Comparison of ENCODE assay signal across 31 cellular contexts in the genomic region with DNA sequence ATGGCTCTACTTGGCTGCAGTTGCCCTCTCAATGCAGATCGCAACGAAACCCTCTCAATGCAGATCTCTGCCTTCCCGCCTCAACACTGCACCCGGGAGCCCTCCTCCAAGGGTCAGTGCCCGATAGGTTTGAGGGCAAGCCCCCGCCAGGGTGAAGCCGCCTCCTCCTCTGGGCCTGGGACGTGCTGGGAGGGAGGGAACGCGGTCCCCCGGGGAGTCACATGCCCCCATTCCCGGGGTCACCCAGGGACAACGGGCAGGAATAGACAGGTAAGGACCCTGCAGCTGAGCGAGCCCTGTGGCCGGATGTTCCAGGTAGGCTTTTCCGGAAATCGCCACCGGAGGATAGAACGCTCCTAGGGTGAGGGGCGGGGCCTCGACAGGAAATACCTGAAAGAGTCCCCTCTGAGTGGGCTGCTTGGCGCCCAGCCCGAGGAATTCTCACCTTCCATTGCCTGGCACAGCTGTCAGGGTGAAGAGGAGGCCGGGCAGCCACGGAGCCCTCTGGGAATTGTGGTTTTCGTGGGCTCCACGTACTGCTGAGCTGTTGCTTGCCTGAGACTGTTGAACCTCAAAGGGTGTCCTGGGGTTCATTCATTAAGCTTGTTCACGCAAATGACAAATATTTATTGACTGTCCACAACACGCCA. TPM values are rescaled to one million over a fixed set of nuclear protein-coding genes. Genes with fewer than 3 reads are reported as not detected.
DNase-seq lines count a peak whose midpoint lies in the region; ATAC-seq and TF ChIP-seq lines count a peak whose summit lies in the region.
"Had no signal": no experiment of that assay in that cellular context is flagged by ENCODE, and none has a peak within 500 bp of the region (broad histone marks: within the 10 kb centered on the region; RNA-seq: fewer than 3 reads in every experiment).

No MANE protein-coding gene starts in this region.

- in situ Hi-C loops in mammary epithelial cell (cut with MboI; ENCODE audit: low sequenced_read_pairs in 2 of 2), result loop anchor here in 1 of 2 donors (25.0 kb wide), 1 partner anchor 102 kb away; a partner anchor contains a TSS

- peak; percentile 99 for ATAC-seq in WTC11
- ATAC-seq: activated CD8-positive, alpha-beta memory T cell treated with anti-CD3 and anti-CD28 coated beads, Interleukin-2, amount 10 ng/mL, durations not matched to agents 7 days and 5 days; stimulated activated memory B cell treated with anti-CD40 and anti-IgM and Interleukin-4, amounts not matched to agents 10 μg/mL and 1 μg/mL and 100 μg/mL, for 72 hours; upper lobe of right lung had no signal

- no peak overlapping the region for H3K4me2 ChIP-seq in mammary epithelial cell (ENCODE audit: insufficient read depth, low read depth, low read length)

- H3K9ac ChIP-seq in mammary epithelial cell (ENCODE audit: insufficient read depth, low read length), result no peak overlapping the region

- intact Hi-C loops in mammary epithelial cell (cut with micrococcal nuclease) (no loop called here), breast epithelium (cut with DNase I; ENCODE audit: low total_unique reads) (no loop called here), left ventricle myocardium inferior (cut with micrococcal nuclease) (no loop called here)

- no peak for DNase-seq in mammary epithelial cell
- DNase-seq in breast epithelium (ENCODE audit: low spot score in 2 of 2), result no peak
- peak; percentile 64 for DNase-seq in WTC11 (ENCODE audit: low spot score)
- no peak for DNase-seq in COLO668 (lab: John Stamatoyannopoulos, UW; ENCODE audit: unreplicated experiment)
- no peak for DNase-seq in NCI-H2029 treated with DMSO at 0.1 percent for 48 hours (lab: John Stamatoyannopoulos, UW)
- no peak for DNase-seq in activated CD8-positive, alpha-beta memory T cell treated with anti-CD3 and anti-CD28 coated beads, Interleukin-2, amount 50 U/mL, for 4 hours
- DNase-seq in left ventricle myocardium inferior, result no peak
- DNase-seq: activated CD8-positive, alpha-beta memory T cell treated with anti-CD3 and anti-CD28 coated beads, Interleukin-2, amount 10 ng/mL, durations not matched to agents 7 days and 5 days; activated T-cell treated with anti-CD3 and anti-CD28 coated beads, Interleukin-2, amount 50 U/mL, for 48 hours; CD4-positive, CD25-positive, alpha-beta regulatory T cell; central memory CD4-positive, alpha-beta T cell; foreskin fibroblast; H7; KG1; MM.1S; NCI-H1417; NCI-H2081; NCI-H446 treated with DMSO at 0.1 percent for 48 hours; NCI-H774; nephron progenitor cell; ovary; substantia nigra; upper lobe of right lung had no signal

- no peaks in the 10 kb centered on the region for H3K27me3 ChIP-seq in mammary epithelial cell (ENCODE audit: insufficient read depth, low read length)
- H3K27me3 ChIP-seq in breast epithelium, result no peaks in the 10 kb centered on the region
- H3K27me3 ChIP-seq in left ventricle myocardium inferior (ENCODE audit: low read depth), result no peaks in the 10 kb centered on the region
- H3K27me3 ChIP-seq: esophagus muscularis mucosa, ovary, upper lobe of right lung had no signal

- no TSS peak for BruUV-seq in mammary epithelial cell (replicated peaks; lab: Mats Ljungman, UMichigan)

- H3K9me3 ChIP-seq in mammary epithelial cell (replicated peaks; ENCODE audit: insufficient read depth, low read length) (peaks cover 22% of the 10 kb centered on the region), breast epithelium (peaks cover 74 to 86% of the 10 kb centered on the region in 2 donors), iPS-18c (ENCODE audit: control insufficient read depth, insufficient read depth, low read length) (peaks cover 17% of the 10 kb centered on the region), left ventricle myocardium inferior (replicated peaks) (peaks cover 98% of the 10 kb centered on the region)

- no peak overlapping the region for H3K4me3 ChIP-seq in mammary epithelial cell (replicated peaks in 1 of 3; ENCODE audit: insufficient read depth in 1 of 3, low read depth in 2 of 3, low read length in 3 of 3)
- H3K4me3 ChIP-seq in breast epithelium, result no peak overlapping the region
- 0 out of 2 replicates have a peak overlapping the region, but pooled peaks have one; percentile 22 for H3K4me3 ChIP-seq in iPS-18c (ENCODE audit: insufficient read depth, low read depth, low read length)
- no peak overlapping the region for H3K4me3 ChIP-seq in left ventricle myocardium inferior
- H3K4me3 ChIP-seq: esophagus muscularis mucosa, ovary, upper lobe of right lung had no signal

- TF ChIP-seq CTCF in mammary epithelial cell (conservative IDR thresholded peaks at IDR 0.05 in 1 of 2, IDR thresholded peaks at IDR 0.05 in 1 of 2; ENCODE audit: extremely low read depth in 1 of 2, insufficient read depth in 1 of 2, low read depth in 1 of 2, low read length in 2 of 2) (no peak), breast epithelium (IDR thresholded peaks at IDR 0.05) (no peak), WTC11 (IDR thresholded peaks at IDR 0.05) (no peak), left ventricle myocardium inferior (IDR thresholded peaks at IDR 0.05; ENCODE audit: borderline replicate concordance) (no peak)

- POLR2A ChIA-PET in WTC11 (lab: Charles Lee), result no interaction called here

- 84% methylated on average over 11 of the region's 29 CpGs for WGBS in mammary epithelial cell (ENCODE audit: low coverage, missing lambda C conversion rate)

- CTCF ChIA-PET in mammary epithelial cell (lab: Charles Lee; ENCODE audit: low non-redundant PET) (no interaction called here), WTC11 (lab: Charles Lee) (no interaction called here)

- peaks cover 12% of the 10 kb centered on the region for H3K27me3 Mint-ChIP-seq in WTC11 (ENCODE audit: low read depth)
- H3K27me3 Mint-ChIP-seq: stimulated activated memory B cell treated with anti-CD40 and anti-IgM and Interleukin-4, amounts not matched to agents 10 μg/mL and 1 μg/mL and 100 μg/mL, for 72 hours had no signal

- H4K20me1 ChIP-seq in mammary epithelial cell (ENCODE audit: insufficient read depth, low read length), result no peaks in the 10 kb centered on the region

- H3K27ac Mint-ChIP-seq in WTC11, result no peak overlapping the region
- H3K27ac Mint-ChIP-seq: activated CD8-positive, alpha-beta memory T cell treated with anti-CD3 and anti-CD28 coated beads, Interleukin-2, amount 10 ng/mL, durations not matched to agents 7 days and 5 days; CD4-positive, CD25-positive, alpha-beta regulatory T cell; dendritic cell treated with granulocyte-macrophage colony-stimulating factor and Interleukin-4, amounts not matched to agents 40 ng/mL and 50 ng/mL, for 4 days; nephron progenitor cell; stimulated activated memory B cell treated with anti-CD40 and anti-IgM and Interleukin-4, amounts not matched to agents 10 μg/mL and 1 μg/mL and 100 μg/mL, for 72 hours had no signal

- H3K79me2 ChIP-seq in mammary epithelial cell (ENCODE audit: insufficient read depth, low read length), result no peaks in the 10 kb centered on the region

- H3K27ac ChIP-seq in mammary epithelial cell (ENCODE audit: insufficient read depth, low read depth, low read length) (no peak overlapping the region), breast epithelium (no peak overlapping the region), left ventricle myocardium inferior (replicated peaks) (no peak overlapping the region)
- H3K27ac ChIP-seq: esophagus muscularis mucosa, ovary, upper lobe of right lung had no signal

- peaks cover 65% of the 10 kb centered on the region for H3K9me3 Mint-ChIP-seq in WTC11

- H3K36me3 ChIP-seq in mammary epithelial cell (ENCODE audit: insufficient read depth, low read length) (no peaks in the 10 kb centered on the region), breast epithelium (peaks cover 2% of the 10 kb centered on the region), left ventricle myocardium inferior (peaks cover 35% of the 10 kb centered on the region)
- H3K36me3 ChIP-seq: ovary, upper lobe of right lung had no signal

- peaks cover 51% of the 10 kb centered on the region for H3K36me3 Mint-ChIP-seq in WTC11

- H3K4me1 Mint-ChIP-seq in WTC11, result no peaks in the 10 kb centered on the region
- H3K4me1 Mint-ChIP-seq: activated CD8-positive, alpha-beta memory T cell treated with anti-CD3 and anti-CD28 coated beads, Interleukin-2, amount 10 ng/mL, durations not matched to agents 7 days and 5 days; CD4-positive, CD25-positive, alpha-beta regulatory T cell; nephron progenitor cell; stimulated activated memory B cell treated with anti-CD40 and anti-IgM and Interleukin-4, amounts not matched to agents 10 μg/mL and 1 μg/mL and 100 μg/mL, for 72 hours had no signal

- TF ChIP-seq POLR2A in breast epithelium (IDR thresholded peaks at IDR 0.05), result no peak

- dilution Hi-C loops in mammary epithelial cell (cut with HindIII; ENCODE audit: low sequenced_read_pairs), result no loop called here

- no peaks in the 10 kb centered on the region for H3K4me1 ChIP-seq in mammary epithelial cell (ENCODE audit: insufficient read depth, low read length)
- H3K4me1 ChIP-seq in breast epithelium, result no peaks in the 10 kb centered on the region
- no peaks in the 10 kb centered on the region for H3K4me1 ChIP-seq in left ventricle myocardium inferior
- H3K4me1 ChIP-seq: esophagus muscularis mucosa, upper lobe of right lung had no signal

- H2AFZ ChIP-seq in mammary epithelial cell (ENCODE audit: low read depth, low read length), result peak overlapping the region; percentile 2

- H3K4me3 Mint-ChIP-seq in WTC11, result no peak overlapping the region
- H3K4me3 Mint-ChIP-seq: activated CD8-positive, alpha-beta memory T cell treated with anti-CD3 and anti-CD28 coated beads, Interleukin-2, amount 10 ng/mL, durations not matched to agents 7 days and 5 days; CD4-positive, CD25-positive, alpha-beta regulatory T cell; dendritic cell treated with granulocyte-macrophage colony-stimulating factor and Interleukin-4, amounts not matched to agents 40 ng/mL and 50 ng/mL, for 4 days; nephron progenitor cell; stimulated activated memory B cell treated with anti-CD40 and anti-IgM and Interleukin-4, amounts not matched to agents 10 μg/mL and 1 μg/mL and 100 μg/mL, for 72 hours had no signal

RNA-seq across cellular contexts. Expression of a gene that starts 12.8 kb away (rescaled TPM):
- total RNA-seq in mammary epithelial cell (1 to 10 TPM; 5.3 to 7.7 TPM), breast epithelium (10 to 100 TPM in 2 of 3 donors, 1 to 10 TPM in 1; 9.3 to 17.7 (median 12.8) TPM), WTC11 (2021) (11.3 to 13.8 TPM (median 11.7 TPM) in 3 replicates), left ventricle myocardium inferior (10.1 TPM)
- polyA plus RNA-seq in mammary epithelial cell, result 7.0 TPM
- 9.1 TPM for polyA minus RNA-seq in mammary epithelial cell

RNA-seq across cellular contexts. Expression of a gene that starts 13.1 kb away (rescaled TPM):
- 10 to 100 TPM; 13.1 to 15.8 TPM for total RNA-seq in mammary epithelial cell
- 11.0 TPM for polyA plus RNA-seq in mammary epithelial cell
- polyA minus RNA-seq in mammary epithelial cell, result 31.0 TPM
- total RNA-seq in breast epithelium, result 10 to 100 TPM; 10.9 to 17.7 (median 12.8) TPM
- total RNA-seq in WTC11 (2021), result 16.0 to 17.9 TPM (median 16.7 TPM) in 3 replicates
- total RNA-seq in left ventricle myocardium inferior, result 5.9 TPM

RNA-seq across cellular contexts. Expression of a gene that starts 29.4 kb away (rescaled TPM):
- total RNA-seq in mammary epithelial cell, result 1 to 10 TPM; 2.4 to 3.8 TPM
- 1.00 TPM for polyA plus RNA-seq in mammary epithelial cell
- 0.72 TPM for polyA minus RNA-seq in mammary epithelial cell
- total RNA-seq in breast epithelium, result 1 to 10 TPM; 2.1 to 3.6 (median 2.8) TPM
- total RNA-seq in WTC11 (2021), result 1.3 to 2.2 TPM (median 1.4 TPM) in 3 replicates
- 1.7 TPM for total RNA-seq in left ventricle myocardium inferior

RNA-seq across cellular contexts. Expression of a gene that starts 29.6 kb away (rescaled TPM):
- total RNA-seq in mammary epithelial cell, result 10 to 100 TPM; 16.0 to 37.8 TPM
- polyA plus RNA-seq in mammary epithelial cell, result 19.9 TPM
- polyA minus RNA-seq in mammary epithelial cell, result 13.6 TPM
- 10 to 100 TPM; 25.4 to 25.9 (median 25.5) TPM for total RNA-seq in breast epithelium
- total RNA-seq in WTC11 (2021), result 44.8 to 50.3 TPM (median 46.4 TPM) in 3 replicates
- 38.2 TPM for total RNA-seq in left ventricle myocardium inferior

RNA-seq across cellular contexts. Expression of a gene that starts 58.2 kb away (rescaled TPM):
- total RNA-seq in mammary epithelial cell (not detected), breast epithelium (under 1 TPM in 1 of 3 donors, not detected in 2; 0.29 TPM), WTC11 (2021) (not detected in 3 replicates), left ventricle myocardium inferior (0.22 TPM)
- 0.16 TPM for polyA plus RNA-seq in mammary epithelial cell
- not detected for polyA minus RNA-seq in mammary epithelial cell
- total RNA-seq: activated CD8-positive, alpha-beta memory T cell treated with anti-CD3 and anti-CD28 coated beads, Interleukin-2, amount 10 ng/mL, durations not matched to agents 7 days and 5 days; astrocyte; CD4-positive, CD25-positive, alpha-beta regulatory T cell; esophagus muscularis mucosa; H7; lung microvascular endothelial cell; skeletal muscle tissue; T-helper 1 cell treated with Interleukin-12 subunit alpha and Interleukin-12 subunit beta and Interleukin-4 antibody, amounts not matched to agents 30 ng/mL and 1 ng/mL, for 36 hours; upper lobe of right lung had no signal
